In genomic region chr14:73457935-73458218, GRCh38 we compare ENCODE assay signal across 8 cellular contexts. TPM values are rescaled to one million over a fixed set of nuclear protein-coding genes. Genes with fewer than 3 reads are reported as not detected.
DNase-seq lines count a peak whose midpoint lies in the region; ATAC-seq, FAIRE-seq and TF ChIP-seq lines count a peak whose summit lies in the region.

No MANE protein-coding gene starts in this region.

- H3K9me1 ChIP-seq in keratinocyte (ENCODE audit: control insufficient read depth, extremely low read depth, insufficient read depth, low read length), result no peaks in the 10 kb centered on the region

- H4K20me1 ChIP-seq in keratinocyte (ENCODE audit: control insufficient read depth, extremely low read depth, insufficient read depth, low read length), result peaks cover 5% of the 10 kb centered on the region

- peak overlapping the region; percentile 92 for H3K4me2 ChIP-seq in keratinocyte (ENCODE audit: control insufficient read depth, extremely low read depth, insufficient read depth, low read depth, low read length)

- intact Hi-C loops in ascending aorta (cut with DNase I), result loop anchor here (2.0 kb wide), 1 partner anchor 33 kb away; the partner anchor contains the start of gene RIOX1

- no peak for TF ChIP-seq POLR2A in suprapubic skin (IDR thresholded peaks at IDR 0.05)

- H3K9me3 ChIP-seq in ascending aorta, result no peaks in the 10 kb centered on the region
- no peaks in the 10 kb centered on the region for H3K9me3 ChIP-seq in keratinocyte (ENCODE audit: control insufficient read depth, low read depth, low read length)
- H3K9me3 ChIP-seq in suprapubic skin, result no peaks in the 10 kb centered on the region

- ATAC-seq in HG03196 (IDR thresholded peaks at IDR 0.05; ENCODE audit: unreplicated experiment), result peak; percentile 5
- ATAC-seq in GM18502 (IDR thresholded peaks at IDR 0.05; ENCODE audit: poor library complexity, unreplicated experiment), result no peak

- H3K9ac ChIP-seq in keratinocyte (ENCODE audit: control insufficient read depth, extremely low read depth, insufficient read depth, low read length), result peak overlapping the region; percentile 95

- H3K27ac ChIP-seq in ascending aorta (peak overlapping the region; percentile 90 to 91), keratinocyte (ENCODE audit: control insufficient read depth, insufficient read depth, low read length) (peak overlapping the region; percentile 88), suprapubic skin (peak overlapping the region; percentile 95)

- 0% methylated on average over 18 of the region's 19 CpGs for WGBS in suprapubic skin

- dilution Hi-C loops in keratinocyte (cut with MboI; ENCODE audit: extremely low pct_ligation_motif_present, low sequenced_read_pairs), result no loop called here

- no peak for TF ChIP-seq CTCF in GM12865 (IDR thresholded peaks at IDR 0.05; ENCODE audit: insufficient read depth, low read depth, low read length, missing control alignments)
- no peak for TF ChIP-seq CTCF in ascending aorta (IDR thresholded peaks at IDR 0.05)
- TF ChIP-seq CTCF in keratinocyte (optimal IDR thresholded peaks at IDR 0.05 in 1 of 3, IDR thresholded peaks at IDR 0.05 in 1 of 3, conservative IDR thresholded peaks at IDR 0.05 in 1 of 3; ENCODE audit: extremely low read depth in 1 of 3, insufficient read depth in 2 of 3, low read length in 3 of 3), result no peak
- no peak for TF ChIP-seq CTCF in suprapubic skin (IDR thresholded peaks at IDR 0.05)

- no peaks in the 10 kb centered on the region for H3K27me3 ChIP-seq in ascending aorta
- no peaks in the 10 kb centered on the region for H3K27me3 ChIP-seq in keratinocyte (ENCODE audit: control insufficient read depth, extremely low read depth, insufficient read depth, low read length)
- no peaks in the 10 kb centered on the region for H3K27me3 ChIP-seq in suprapubic skin

- peak overlapping the region; percentile 76 for H2AFZ ChIP-seq in keratinocyte (ENCODE audit: control insufficient read depth, low read length)

- no peak for TF ChIP-seq EP300 in suprapubic skin (IDR thresholded peaks at IDR 0.05)

- H3K4me1 ChIP-seq in ascending aorta, result peaks cover 0 to 35% of the 10 kb centered on the region in 2 donors
- peaks cover 48% of the 10 kb centered on the region for H3K4me1 ChIP-seq in keratinocyte (ENCODE audit: control insufficient read depth, extremely low read depth, insufficient read depth, low read length)
- peaks cover 55% of the 10 kb centered on the region for H3K4me1 ChIP-seq in suprapubic skin

- FAIRE-seq in keratinocyte (lab: Jason Lieb, UNC), result no peak

- no peak for DNase-seq in GM12865 (ENCODE audit: low read depth)
- DNase-seq in ascending aorta (ENCODE audit: low spot score in 2 of 2), result no peak
- no peak for DNase-seq in keratinocyte (ENCODE audit: low read depth, low spot score)
- DNase-seq in suprapubic skin (ENCODE audit: low spot score in 2 of 2), result peak in 1 of 2 donors; percentile 84
- no peak for DNase-seq in NCI-H1417 (lab: John Stamatoyannopoulos, UW)
- no peak for DNase-seq in SK-N-DZ (ENCODE audit: low spot score)

- H3K4me3 ChIP-seq in GM12865 (ENCODE audit: low read depth, low read length), result peak overlapping the region; percentile 99
- peak overlapping the region; percentile 94 to 96 for H3K4me3 ChIP-seq in ascending aorta
- H3K4me3 ChIP-seq in keratinocyte (ENCODE audit: control insufficient read depth in 2 of 3, extremely low read depth in 1 of 3, insufficient read depth in 2 of 3, low read depth in 1 of 3, low read length in 3 of 3), result peak overlapping the region; percentile 54 to 94 (median 86)
- H3K4me3 ChIP-seq in suprapubic skin, result peak overlapping the region; percentile 99

- no peaks in the 10 kb centered on the region for H3K36me3 ChIP-seq in ascending aorta
- no peaks in the 10 kb centered on the region for H3K36me3 ChIP-seq in keratinocyte (ENCODE audit: control insufficient read depth in 2 of 2, extremely low read depth in 1 of 2, insufficient read depth in 2 of 2, low read length in 2 of 2)
- no peaks in the 10 kb centered on the region for H3K36me3 ChIP-seq in suprapubic skin

- peaks cover 51% of the 10 kb centered on the region for H3K79me2 ChIP-seq in keratinocyte (ENCODE audit: control insufficient read depth, insufficient read depth, low read length)

RNA-seq across cellular contexts. Expression of gene NUMB, which starts 0.5 kb away (rescaled TPM):
- total RNA-seq in ascending aorta (20.1 TPM), suprapubic skin (10 to 100 TPM; 43.1 to 83.4 (median 50.2) TPM)
- polyA plus RNA-seq in keratinocyte, result 108 to 122 TPM (median 110 TPM) in 3 replicates
- polyA plus RNA-seq in keratinocyte (2011; ENCODE audit: low read depth), result 94.0 TPM
- polyA plus RNA-seq in keratinocyte (2011; cell fraction: cytosol; rRNA removed), result 113 and 151 TPM in 2 replicates
- polyA plus RNA-seq in keratinocyte (2011; cell fraction: nucleus; rRNA removed), result 211 and 247 TPM in 2 replicates
- 49.6 and 60.8 TPM in 2 replicates for polyA plus RNA-seq in keratinocyte (2012; ENCODE audit: low replicate concordance)
- polyA minus RNA-seq in keratinocyte, result 173 to 196 TPM (median 180 TPM) in 3 replicates
- polyA minus RNA-seq in keratinocyte (2011; cell fraction: cytosol; rRNA and poly(A)+ RNA removed), result 86.5 TPM
- 117 and 194 TPM in 2 replicates for polyA minus RNA-seq in keratinocyte (2011; cell fraction: nucleus; rRNA and poly(A)+ RNA removed)
- 7.1 TPM in 2 replicates for polyA plus RNA-seq in SK-N-DZ (2014; cell fraction: cytosol; rRNA removed)
- polyA plus RNA-seq in SK-N-DZ (2014; cell fraction: nucleus; rRNA removed), result 12.0 and 32.5 TPM in 2 replicates

RNA-seq across cellular contexts. Expression of gene RIOX1, which starts 32.9 kb away (rescaled TPM):
- total RNA-seq in ascending aorta (9.5 TPM), suprapubic skin (10 to 100 TPM; 12.2 to 16.5 (median 14.0) TPM)
- polyA plus RNA-seq in keratinocyte, result 7.7 to 12.5 TPM (median 9.2 TPM) in 3 replicates
- 0.46 TPM for polyA plus RNA-seq in keratinocyte (2011; ENCODE audit: low read depth)
- polyA plus RNA-seq in keratinocyte (2011; cell fraction: cytosol; rRNA removed), result 5.6 and 7.2 TPM in 2 replicates
- polyA plus RNA-seq in keratinocyte (2011; cell fraction: nucleus; rRNA removed), result 6.7 and 8.9 TPM in 2 replicates
- polyA plus RNA-seq in keratinocyte (2012; ENCODE audit: low replicate concordance), result 4.7 and 14.0 TPM in 2 replicates
- 9.0 to 13.8 TPM (median 12.2 TPM) in 3 replicates for polyA minus RNA-seq in keratinocyte
- 18.0 TPM for polyA minus RNA-seq in keratinocyte (2011; cell fraction: cytosol; rRNA and poly(A)+ RNA removed)
- 11.9 and 12.7 TPM in 2 replicates for polyA minus RNA-seq in keratinocyte (2011; cell fraction: nucleus; rRNA and poly(A)+ RNA removed)
- 15.9 and 18.1 TPM in 2 replicates for polyA plus RNA-seq in SK-N-DZ (2014; cell fraction: cytosol; rRNA removed)
- 10.0 and 10.9 TPM in 2 replicates for polyA plus RNA-seq in SK-N-DZ (2014; cell fraction: nucleus; rRNA removed)
